8 cellular contexts compared by ENCODE assay signal in genomic region chr3:9396632-9397330, GRCh38. TPM values are rescaled to one million over a fixed set of nuclear protein-coding genes. Genes with fewer than 3 reads are reported as not detected.
A peak's percentile ranks its signal among the peaks of the same experiment; 100 is the strongest.
DNase-seq lines count a peak whose midpoint lies in the region; ATAC-seq and TF ChIP-seq lines count a peak whose summit lies in the region.

No MANE protein-coding gene starts in this region.

- H3F3A ChIP-seq in SU-DHL-6 (ENCODE audit: insufficient read depth), result peaks cover 15% of the 10 kb centered on the region

- peak overlapping the region; percentile 73 for H3K4me2 ChIP-seq in SU-DHL-6 (ENCODE audit: low read depth, low read length, poor library complexity, severe bottlenecking)

- peak; percentile 72 for ATAC-seq in HG02763 (IDR thresholded peaks at IDR 0.05; ENCODE audit: unreplicated experiment)
- peak; percentile 83 for ATAC-seq in activated naive CD8-positive, alpha-beta T cell treated with anti-CD3 and anti-CD28 coated beads, Interleukin-2, amount 50 U/mL, for 24 hours
- peak; percentile 87 for ATAC-seq in Right ventricle myocardium superior (ENCODE audit: poor library complexity)

- no peak for TF ChIP-seq EP300 in ovary (IDR thresholded peaks at IDR 0.05)

- H3K4me3 ChIP-seq in GM12864 (ENCODE audit: low read depth, low read length) (peak overlapping the region; percentile 73), SU-DHL-6 (ENCODE audit: insufficient read depth, low read length, poor library complexity, severe bottlenecking) (peak overlapping the region; percentile 65), ovary (peak overlapping the region; percentile 85), thyroid gland (replicated peaks in 1 of 3) (peak overlapping the region; percentile 41 to 79 (median 57))

- H3K4me1 ChIP-seq in ovary (ENCODE audit: insufficient read depth) (peaks cover 5% of the 10 kb centered on the region), thyroid gland (peaks cover 42 to 45% of the 10 kb centered on the region in 2 donors)

- DNase-seq in GM12864 (ENCODE audit: low read depth) (peak; percentile 99), NCI-H1417 (lab: John Stamatoyannopoulos, UW) (peak; percentile 95 to 98 (median 98)), Right ventricle myocardium superior (peak; percentile 99), ovary (peak; percentile 98 to 99 (median 99)), thyroid gland (peak; percentile 98)
- peak; percentile 97 for DNase-seq in activated naive CD8-positive, alpha-beta T cell treated with anti-CD3 and anti-CD28 coated beads, Interleukin-2, amount 50 U/mL, for 24 hours

- H3K27me3 Mint-ChIP-seq in activated naive CD8-positive, alpha-beta T cell treated with anti-CD3 and anti-CD28 coated beads, Interleukin-2, amount 50 U/mL, for 24 hours, result peaks cover 2% of the 10 kb centered on the region

- peak overlapping the region; percentile 96 for H3K27ac Mint-ChIP-seq in activated naive CD8-positive, alpha-beta T cell treated with anti-CD3 and anti-CD28 coated beads, Interleukin-2, amount 50 U/mL, for 24 hours

- H3K4me1 Mint-ChIP-seq in activated naive CD8-positive, alpha-beta T cell treated with anti-CD3 and anti-CD28 coated beads, Interleukin-2, amount 50 U/mL, for 24 hours, result peaks cover 71% of the 10 kb centered on the region

- H3K9me3 ChIP-seq in SU-DHL-6 (ENCODE audit: insufficient read depth, low read length) (no peaks in the 10 kb centered on the region), ovary (no peaks in the 10 kb centered on the region), thyroid gland (no peaks in the 10 kb centered on the region)

- no peak for TF ChIP-seq POLR2A in ovary (IDR thresholded peaks at IDR 0.05)
- TF ChIP-seq POLR2A in thyroid gland (IDR thresholded peaks at IDR 0.05), result peak in 1 of 2 donors; percentile 4

- intact Hi-C loops in Right ventricle myocardium superior (cut with DNase I), result no loop called here
- intact Hi-C loops in ovary (cut with DNase I), result no loop called here
- intact Hi-C loops in thyroid gland (cut with DNase I), result no loop called here

- H3K27me3 ChIP-seq in SU-DHL-6 (ENCODE audit: low read length), result no peaks in the 10 kb centered on the region
- no peaks in the 10 kb centered on the region for H3K27me3 ChIP-seq in ovary
- H3K27me3 ChIP-seq in thyroid gland, result no peaks in the 10 kb centered on the region

- peak overlapping the region; percentile 77 for H3K9ac ChIP-seq in SU-DHL-6 (ENCODE audit: low read length)

- no peaks in the 10 kb centered on the region for H3K9me2 ChIP-seq in SU-DHL-6 (replicated peaks; ENCODE audit: insufficient read depth, low read length)

- H3K36me3 ChIP-seq in SU-DHL-6 (ENCODE audit: low read length) (peaks cover 30% of the 10 kb centered on the region; the same call in 1 of the 2 replicates), ovary (no peaks in the 10 kb centered on the region), thyroid gland (peaks cover 0 to 4% of the 10 kb centered on the region in 2 donors)

- H3K4me3 Mint-ChIP-seq in activated naive CD8-positive, alpha-beta T cell treated with anti-CD3 and anti-CD28 coated beads, Interleukin-2, amount 50 U/mL, for 24 hours, result peak overlapping the region; percentile 92

- no peak for TF ChIP-seq CTCF in GM12864 (IDR thresholded peaks at IDR 0.05; ENCODE audit: low read depth, low read length, missing control alignments)
- TF ChIP-seq CTCF in SU-DHL-6 (IDR thresholded peaks at IDR 0.05; ENCODE audit: insufficient read depth, low read length, poor library complexity, severe bottlenecking), result no peak
- TF ChIP-seq CTCF in ovary (IDR thresholded peaks at IDR 0.05), result peak in 1 of 3 donors; percentile 1
- no peak for TF ChIP-seq CTCF in thyroid gland (IDR thresholded peaks at IDR 0.05)

- H4K20me1 ChIP-seq in SU-DHL-6 (ENCODE audit: low read depth, low read length), result peaks cover 71% of the 10 kb centered on the region

- H3K79me2 ChIP-seq in SU-DHL-6 (ENCODE audit: insufficient read depth, low read length), result peaks cover 91% of the 10 kb centered on the region

- H3K27ac ChIP-seq in SU-DHL-6 (ENCODE audit: low read depth, low read length) (peak overlapping the region; percentile 87), ovary (peak overlapping the region; percentile 92 to 97), thyroid gland (peak overlapping the region; percentile 96 to 99 (median 98))

- no peaks in the 10 kb centered on the region for H3K9me3 Mint-ChIP-seq in activated naive CD8-positive, alpha-beta T cell treated with anti-CD3 and anti-CD28 coated beads, Interleukin-2, amount 50 U/mL, for 24 hours

- H3K36me3 Mint-ChIP-seq in activated naive CD8-positive, alpha-beta T cell treated with anti-CD3 and anti-CD28 coated beads, Interleukin-2, amount 50 U/mL, for 24 hours (ENCODE audit: low read depth), result peaks cover 60% of the 10 kb centered on the region

- WGBS in ovary, 3 donors, result 0% methylated on average over 69 to 71 of the region's 71 CpGs
- WGBS in thyroid gland, 2 donors, result 0 to 1% methylated on average over 26 to 32 of the region's 71 CpGs

- no peak overlapping the region for H2AFZ ChIP-seq in SU-DHL-6 (ENCODE audit: low read depth, low read length, severe bottlenecking)

RNA-seq across cellular contexts. Expression of gene SETD5, which starts 0.6 kb away (rescaled TPM):
- total RNA-seq in Right ventricle myocardium superior (49.7 TPM), ovary (100 to 1,000 TPM in 3 of 7 donors, 10 to 100 TPM in 4; 74.6 to 140 (median 98.2) TPM), thyroid gland (100 to 1,000 TPM in 3 of 4 donors, 10 to 100 TPM in 1; 84.0 to 158 (median 114) TPM)
- polyA plus RNA-seq in ovary, result 10 to 100 TPM; 30.8 to 71.8 TPM

RNA-seq across cellular contexts. Expression of gene THUMPD3, which starts 33.9 kb away (rescaled TPM):
- 52.9 TPM for total RNA-seq in Right ventricle myocardium superior
- total RNA-seq in ovary, result 10 to 100 TPM; 11.9 to 35.1 (median 27.8) TPM
- 10 to 100 TPM; 18.3 to 25.9 TPM for polyA plus RNA-seq in ovary
- total RNA-seq in thyroid gland, result 10 to 100 TPM; 31.8 to 42.3 (median 34.5) TPM

Comparison
In these comparisons a context has a peak if more than half of its experiments do, and no peak if none do; other contexts are left out.
1. Peak in every context shown above with its lines: DNase-seq, ATAC-seq, H3K4me3 ChIP-seq and H3K27ac ChIP-seq.